In genomic region chr16:68448360-68448970, GRCh38 we compare ENCODE assay signal across 8 cellular contexts. TPM values are rescaled to one million over a fixed set of nuclear protein-coding genes. Genes with fewer than 3 reads are reported as not detected.
DNase-seq lines count a peak whose midpoint lies in the region; ATAC-seq and TF ChIP-seq lines count a peak whose summit lies in the region.

Gene SMPD3, minus strand, starts transcription at chr16:68448508. Its CDS starts 76,327 bp downstream, at chr16:68372181.

- no peak within 1 kb of the TSS for H3K23ac ChIP-seq in IMR-90 (ENCODE audit: low read depth, low read length)

- H2BK120ac ChIP-seq in IMR-90 (ENCODE audit: low read depth, low read length), result no peak within 1 kb of the TSS

- peaks cover 16% of the 10 kb centered on the region for H3K4me1 Mint-ChIP-seq in Calu3 (ENCODE audit: low read depth, unreplicated experiment)

- H2AFZ ChIP-seq in IMR-90 (replicated peaks; ENCODE audit: low read length, poor library complexity), result peak within 1 kb of the TSS; percentile 95

- TF ChIP-seq CTCF in Calu3 (IDR thresholded peaks at IDR 0.05; ENCODE audit: unreplicated experiment) (no peak), IMR-90 (conservative IDR thresholded peaks at IDR 0.05; ENCODE audit: low read depth, low read length) (no peak)

- H2BK20ac ChIP-seq in IMR-90 (ENCODE audit: low read depth, low read length), result no peak within 1 kb of the TSS

- no peak within 1 kb of the TSS for H4K91ac ChIP-seq in IMR-90 (ENCODE audit: insufficient read depth, low read depth, low read length)

- POLR2A ChIA-PET in IMR-90 (lab: Charles Lee; ENCODE audit: unreplicated experiment), result no interaction called here

- no peak within 1 kb of the TSS for H4K5ac ChIP-seq in IMR-90 (ENCODE audit: low read depth, low read length)

- no peak for TF ChIP-seq RAD21 in IMR-90 (IDR thresholded peaks at IDR 0.05; ENCODE audit: low read length)

- ATAC-seq in GM21529 (IDR thresholded peaks at IDR 0.05; ENCODE audit: unreplicated experiment), result peak; percentile 91
- ATAC-seq in IMR-90 (ENCODE audit: low read depth), result peak; percentile 99

- H3K9me3 ChIP-seq in IMR-90 (ENCODE audit: control insufficient read depth, insufficient read depth, low read length) (no peaks in the 10 kb centered on the region), mononuclear cell (ENCODE audit: low read depth, low read length) (no peaks in the 10 kb centered on the region)

- H2BK5ac ChIP-seq in IMR-90 (ENCODE audit: low read depth, low read length, poor library complexity, severe bottlenecking), result no peak within 1 kb of the TSS

- H4K20me1 ChIP-seq in IMR-90 (ENCODE audit: insufficient read depth, low read length), result no peaks in the 10 kb centered on the region

- peaks cover 10% of the 10 kb centered on the region for H3K27me3 ChIP-seq in IMR-90 (ENCODE audit: control insufficient read depth, insufficient read depth, low read length)
- H3K27me3 ChIP-seq in mononuclear cell (ENCODE audit: insufficient read depth, low read length), result peaks cover 29% of the 10 kb centered on the region

- H3K56ac ChIP-seq in IMR-90 (ENCODE audit: extremely low read depth, insufficient read depth, low read length), result no peak within 1 kb of the TSS

- H3K4me2 ChIP-seq in IMR-90 (ENCODE audit: low read depth, low read length), result peak within 1 kb of the TSS; percentile 69

- DNase-seq in Calu3, result peak; percentile 100
- peak; percentile 97 for DNase-seq in IMR-90
- peak; percentile 62 for DNase-seq in OCI-M2 (lab: John Stamatoyannopoulos, UW; ENCODE audit: unreplicated experiment)
- DNase-seq in activated T-cell treated with anti-CD3 and anti-CD28 coated beads, Interleukin-2, amount 50 U/mL, for 1 hour, result peak; percentile 97
- DNase-seq in erythroblast (lab: John Stamatoyannopoulos, UW), result peak; percentile 91
- peak; percentile 98 to 99 for DNase-seq in stimulated activated CD8-positive, alpha-beta memory T cell treated with anti-CD3 and anti-CD28 coated beads, Interleukin-15, amount 100 ng/mL, for 48 hours (ENCODE audit: low read depth in 2 of 2)

- peak within 1 kb of the TSS; percentile 71 for H3K4me3 Mint-ChIP-seq in Calu3 (ENCODE audit: low read depth, unreplicated experiment)

- no peak within 1 kb of the TSS for H3K27ac ChIP-seq in IMR-90 (ENCODE audit: insufficient read depth, low read length)

- H3K9ac ChIP-seq in IMR-90 (ENCODE audit: low read depth, low read length), result no peak within 1 kb of the TSS

- no peaks in the 10 kb centered on the region for H3K79me1 ChIP-seq in IMR-90 (ENCODE audit: low read depth in 1 of 2, low read length in 2 of 2)

- H2BK15ac ChIP-seq in IMR-90 (ENCODE audit: low read depth, low read length), result no peak within 1 kb of the TSS

- dilution Hi-C loops in IMR-90 (cut with HindIII; ENCODE audit: low sequenced_read_pairs, unreplicated experiment), result no loop called here

- H2AK9ac ChIP-seq in IMR-90 (replicated peaks; ENCODE audit: low read depth, low read length, poor library complexity), result peak within 1 kb of the TSS; percentile 87

- peak within 1 kb of the TSS; percentile 33 for H3K27ac Mint-ChIP-seq in Calu3 (ENCODE audit: unreplicated experiment)

- TF ChIP-seq POLR2A in IMR-90 (IDR thresholded peaks at IDR 0.05; ENCODE audit: low read depth, low read length) (no peak), erythroblast (IDR thresholded peaks at IDR 0.05; ENCODE audit: low read length) (no peak)

- peak within 1 kb of the TSS; percentile 60 for H3K4ac ChIP-seq in IMR-90 (ENCODE audit: low read depth, low read length)

- no peaks in the 10 kb centered on the region for H3K36me3 ChIP-seq in IMR-90 (ENCODE audit: control insufficient read depth, insufficient read depth, low read length)

- no peak within 1 kb of the TSS for H3K14ac ChIP-seq in IMR-90 (replicated peaks; ENCODE audit: low read depth, low read length)

- no peak within 1 kb of the TSS for H2AK5ac ChIP-seq in IMR-90 (ENCODE audit: low read depth, low read length)

- H3K36me3 Mint-ChIP-seq in Calu3 (ENCODE audit: insufficient read depth, unreplicated experiment), result peaks cover 12% of the 10 kb centered on the region

- peak within 1 kb of the TSS; percentile 30 for H3K4me3 ChIP-seq in IMR-90 (ENCODE audit: insufficient read depth, low read depth, low read length)
- H3K4me3 ChIP-seq in mononuclear cell (ENCODE audit: low read length), result peak within 1 kb of the TSS; percentile 36

- no peaks in the 10 kb centered on the region for H3K9me3 Mint-ChIP-seq in Calu3 (ENCODE audit: low read depth, unreplicated experiment)

- H3K9me1 ChIP-seq in IMR-90 (ENCODE audit: insufficient read depth, low read length), result peaks cover 2% of the 10 kb centered on the region; the same call in 1 of the 2 replicates

- H4K8ac ChIP-seq in IMR-90 (ENCODE audit: low read depth in 2 of 2, low read length in 2 of 2), result no peak within 1 kb of the TSS; a peak in 1 of 4 replicates

- WGBS in IMR-90 (ENCODE audit: extremely low coverage in 2 of 2, insufficient read length in 1 of 2), 2 experiments, result 1% methylated on average over 42 of the region's 59 CpGs; no CpG with 5 or more reads in 1 of the 2 experiments

- intact Hi-C loops in Calu3 (cut with micrococcal nuclease; ENCODE audit: unreplicated experiment), result loop anchor here (5.0 to 10.0 kb wide), 2 partner anchors 51 to 66 kb away; no protein-coding TSS in a partner anchor
- intact Hi-C loops in IMR-90 (cut with micrococcal nuclease), result no loop called here

- peaks cover 52% of the 10 kb centered on the region for H3K27me3 Mint-ChIP-seq in Calu3 (ENCODE audit: unreplicated experiment)

- no peak within 1 kb of the TSS for H3K18ac ChIP-seq in IMR-90 (ENCODE audit: low read depth, low read length)

- in situ Hi-C loops in IMR-90 (cut with MboI; ENCODE audit: low sequenced_read_pairs), result no loop called here

- H3K4me1 ChIP-seq in IMR-90 (ENCODE audit: control insufficient read depth, insufficient read depth, low read length) (peaks cover 7% of the 10 kb centered on the region), mononuclear cell (ENCODE audit: insufficient read depth, low read length) (peaks cover 26% of the 10 kb centered on the region)

- BruUV-seq in Calu3 (replicated peaks; lab: Mats Ljungman, UMichigan), result no TSS peak
- no TSS peak for BruUV-seq in IMR-90 (replicated peaks; lab: Mats Ljungman, UMichigan)

- CTCF ChIA-PET in Calu3 (lab: Charles Lee) (interaction anchor here (0.5 to 1.5 kb wide), 4 partner anchors 26 to 608 kb away, joined by 3 to 4 read pairs (median 3); no protein-coding TSS in a partner anchor), IMR-90 (lab: Yijun Ruan, JAX) (interaction anchor here (1.0 to 1.1 kb wide), 2 partner anchors 58 to 72 kb away, joined by 3 to 4 read pairs; no protein-coding TSS in a partner anchor)

TF ChIP-seq in IMR-90, 13 proteins besides CTCF, POLR2A, EP300 and RAD21:
- peak; percentile 99 for TF ChIP-seq MAZ (IDR thresholded peaks at IDR 0.05; ENCODE audit: borderline replicate concordance, low read depth, low read length)
- TF ChIP-seq RFX5 (IDR thresholded peaks at IDR 0.05; ENCODE audit: low read depth, low read length), result no peak
- no peak for TF ChIP-seq BHLHE40 (IDR thresholded peaks at IDR 0.05; ENCODE audit: low read depth, low read length)

RNA-seq across cellular contexts. Expression of gene SMPD3, which starts in this region (rescaled TPM):
- total RNA-seq in Calu3 (2022) (0.42 and 1.2 TPM in 2 replicates), IMR-90 (2012; rRNA removed) (not detected in 2 replicates), mononuclear cell (2.6 TPM)
- polyA plus RNA-seq in IMR-90 (2012; rRNA removed), result 0.01 TPM in 1 of 2 replicates, not detected in the other
- polyA plus RNA-seq in IMR-90 (2012; cell fraction: cytosol; rRNA removed), result 0.02 TPM in 1 of 2 replicates, not detected in the other
- 0.02 and 0.14 TPM in 2 replicates for polyA plus RNA-seq in IMR-90 (2012; cell fraction: nucleus; rRNA removed; ENCODE audit: low replicate concordance)

Comparison
In these comparisons a context has a peak if more than half of its experiments do, and no peak if none do; other contexts are left out.
1. Peak in DNase-seq, ATAC-seq, H3K4me3 ChIP-seq and H3K4me2 ChIP-seq in IMR-90; RNA of the gene not detected or under 1 TPM.